11 cellular contexts compared by ENCODE assay signal in genomic region chr22:23225337-23225723, GRCh38. TPM values are rescaled to one million over a fixed set of nuclear protein-coding genes. Genes with fewer than 3 reads are reported as not detected.
A peak's percentile ranks its signal among the peaks of the same experiment; 100 is the strongest.
DNase-seq lines count a peak whose midpoint lies in the region; ATAC-seq, FAIRE-seq and TF ChIP-seq lines count a peak whose summit lies in the region.
"Had no signal": no experiment of that assay in that cellular context is flagged by ENCODE, and none has a peak within 500 bp of the region (broad histone marks: within the 10 kb centered on the region; RNA-seq: fewer than 3 reads in every experiment).

No MANE protein-coding gene starts in this region.

- TF ChIP-seq POLR2A in K562 (conservative IDR thresholded peaks at IDR 0.05) (no peak), tibial nerve (IDR thresholded peaks at IDR 0.05) (no peak)

- in situ Hi-C loops in K562 (cut with MboI) = no loop called here

- H4K20me1 ChIP-seq in K562 (replicated peaks; ENCODE audit: control insufficient read depth, insufficient read depth, low read length) = peaks cover 50% of the 10 kb centered on the region
- peaks cover 56% of the 10 kb centered on the region for H4K20me1 ChIP-seq in hepatocyte (ENCODE audit: insufficient read depth, poor library complexity, severe bottlenecking)

- H3K4me2 ChIP-seq in K562 (ENCODE audit: insufficient read depth, low read length) (no peak overlapping the region), hepatocyte (no peak overlapping the region)

- intact Hi-C loops in K562 (cut with micrococcal nuclease) (no loop called here), mucosa of descending colon (cut with DNase I, micrococcal nuclease) (no loop called here)

- H3K36me3 Mint-ChIP-seq in activated T-cell treated with anti-CD3 and anti-CD28 coated beads, Interleukin-2, amount 50 U/mL, for 72 hours (ENCODE audit: insufficient read depth in 2 of 2) = peaks cover 19% of the 10 kb centered on the region in 2 donors

- H3K4me1 Mint-ChIP-seq in activated T-cell treated with anti-CD3 and anti-CD28 coated beads, Interleukin-2, amount 50 U/mL, for 72 hours (ENCODE audit: low read depth) = peaks cover 70% of the 10 kb centered on the region

- H3K9me3 Mint-ChIP-seq in activated T-cell treated with anti-CD3 and anti-CD28 coated beads, Interleukin-2, amount 50 U/mL, for 72 hours = peaks cover 6 to 7% of the 10 kb centered on the region in 2 donors

- TF ChIP-seq EP300 in K562 (IDR thresholded peaks at IDR 0.05; ENCODE audit: low read length) (no peak), tibial nerve (IDR thresholded peaks at IDR 0.05) (no peak)

- peak overlapping the region; percentile 61 to 76 for H3K4me3 Mint-ChIP-seq in activated T-cell treated with anti-CD3 and anti-CD28 coated beads, Interleukin-2, amount 50 U/mL, for 72 hours

- H3K36me3 ChIP-seq in K562 (ENCODE audit: control insufficient read depth, insufficient read depth, low read length) (peaks cover 7% of the 10 kb centered on the region; the same call in 2 of the 3 replicates), mucosa of descending colon (ENCODE audit: low read depth) (no peaks in the 10 kb centered on the region), tibial nerve (peaks cover 0 to 5% (median 0%) of the 10 kb centered on the region in 3 donors), hepatocyte (replicated peaks; ENCODE audit: insufficient read depth, low read depth) (no peaks in the 10 kb centered on the region)

- FAIRE-seq in K562 (lab: Jason Lieb, UNC) = no peak

- H3K27ac ChIP-seq in K562 (ENCODE audit: extremely low read depth, low read depth, low read length) (no peak overlapping the region), tibial nerve (peak overlapping the region in 3 of 4 donors; percentile 21 to 82 (median 79)), hepatocyte (no peak overlapping the region)

- 86% methylated on average over 10 of the region's 10 CpGs for WGBS in K562 (ENCODE audit: insufficient coverage, low coverage, missing lambda C conversion rate)
- whole genome bisulfite sequencing in tibial nerve, 2 donors = 76 to 86% methylated on average over 8 to 10 of the region's 10 CpGs
- WGBS in hepatocyte (ENCODE audit: low lambda C conversion rate, missing lambda C conversion rate) = 85% methylated on average over 10 of the region's 10 CpGs

- TF ChIP-seq RAD21 in K562 (CRISPR knock-in tag; conservative IDR thresholded peaks at IDR 0.05 in 1 of 2, IDR thresholded peaks at IDR 0.05 in 1 of 2) = no peak

- no peaks in the 10 kb centered on the region for H3K9me2 ChIP-seq in hepatocyte (replicated peaks; ENCODE audit: insufficient read depth)

- no peaks in the 10 kb centered on the region for H3K27me3 Mint-ChIP-seq in activated T-cell treated with anti-CD3 and anti-CD28 coated beads, Interleukin-2, amount 50 U/mL, for 72 hours (ENCODE audit: low read depth)

- H3K4me1 ChIP-seq in K562 (replicated peaks in 1 of 2; ENCODE audit: control insufficient read depth in 2 of 2, insufficient read depth in 2 of 2, low read length in 2 of 2) = peaks cover 53 to 56% of the 10 kb centered on the region in 2 experiments
- H3K4me1 ChIP-seq in mucosa of descending colon (ENCODE audit: low read depth) = peaks cover 47% of the 10 kb centered on the region
- H3K4me1 ChIP-seq in tibial nerve = peaks cover 0 to 67% (median 36%) of the 10 kb centered on the region in 4 donors
- peaks cover 27% of the 10 kb centered on the region for H3K4me1 ChIP-seq in hepatocyte (ENCODE audit: insufficient read depth)

- H3K27ac Mint-ChIP-seq in activated T-cell treated with anti-CD3 and anti-CD28 coated beads, Interleukin-2, amount 50 U/mL, for 72 hours = peak overlapping the region; percentile 96

- H3K9me3 ChIP-seq in K562 (replicated peaks; ENCODE audit: control insufficient read depth, insufficient read depth, low read depth, low read length) (no peaks in the 10 kb centered on the region), mucosa of descending colon (peaks cover 12% of the 10 kb centered on the region), tibial nerve (peaks cover 0 to 20% (median 6%) of the 10 kb centered on the region in 4 donors), hepatocyte (ENCODE audit: low read depth) (peaks cover 5% of the 10 kb centered on the region)

- H3K9ac ChIP-seq in K562 (ENCODE audit: insufficient read depth in 1 of 2, low read depth in 2 of 2, low read length in 2 of 2) = peak overlapping the region in 1 of 2 experiments; percentile 10; a peak in 2 of 4 replicates

- H3K4me3 ChIP-seq in K562 (no peak overlapping the region), mucosa of descending colon (no peak overlapping the region), tibial nerve (no peak overlapping the region), hepatocyte (no peak overlapping the region)

- CTCF ChIA-PET in K562 (lab: Yijun Ruan, JAX; ENCODE audit: low intra/inter-chr PET ratio) = interaction anchor here (0.6 kb wide), 1 partner anchor 421 kb away, joined by 3 read pairs; no protein-coding TSS in a partner anchor

- DNase-seq in activated T-cell treated with anti-CD3 and anti-CD28 coated beads, Interleukin-2, amount 50 U/mL, for 72 hours = no peak
- DNase-seq in activated T-cell treated with anti-CD3 and anti-CD28 coated beads for 4 hours = no peak
- DNase-seq in K562 (ENCODE audit: extremely low read depth in 1 of 4, low spot score in 3 of 4) = peak in 3 of 4 experiments; percentile 54 to 59 (median 55)
- DNase-seq in mucosa of descending colon = peak in 1 of 3 donors; percentile 42
- DNase-seq in tibial nerve (ENCODE audit: low spot score in 2 of 2) = no peak
- DNase-seq in hepatocyte (ENCODE audit: low spot score) = no peak
- no peak for DNase-seq in stimulated activated CD4-positive, alpha-beta T cell treated with anti-CD3 and anti-CD28 coated beads, Interleukin-4, amount 100 ng/mL, for 4 hours
- DNase-seq: activated gamma-delta T cell; NCI-H526 treated with DMSO at 0.1 percent for 48 hours; stimulated activated CD4-positive, alpha-beta T cell treated with anti-CD3 and anti-CD28 coated beads, Interleukin-1b, Interleukin-23, amount 100 ng/mL, for 48 hours had no signal

- H3K9me1 ChIP-seq in K562 (ENCODE audit: control insufficient read depth, insufficient read depth, low read length) = peaks cover 34% of the 10 kb centered on the region

- H3K27me3 ChIP-seq in K562 (ENCODE audit: control insufficient read depth in 2 of 2, insufficient read depth in 2 of 2, low read length in 2 of 2) (no peaks in the 10 kb centered on the region), tibial nerve (no peaks in the 10 kb centered on the region), hepatocyte (no peaks in the 10 kb centered on the region)

- no peak for ATAC-seq in activated T-cell treated with anti-CD3 and anti-CD28 coated beads, Interleukin-2, amount 50 U/mL, for 72 hours (replicated peaks in 1 of 2)
- ATAC-seq in K562 (no peak), mucosa of descending colon (peak; percentile 3), HG03095 (IDR thresholded peaks at IDR 0.05; ENCODE audit: unreplicated experiment) (no peak)

- POLR2A ChIA-PET in K562 (lab: Yijun Ruan, JAX) = interaction anchor here (0.6 to 86.5 kb wide), 7 partner anchors 22 to 455 kb away, joined by 3 to 3476 read pairs (median 5); partner anchors contain the start of genes BCR and RAB36

- TF ChIP-seq CTCF in K562 (IDR thresholded peaks at IDR 0.05 in 2 of 3, conservative IDR thresholded peaks at IDR 0.05 in 1 of 3; ENCODE audit: insufficient read depth in 2 of 3, low read depth in 1 of 3, low read length in 3 of 3) = no peak
- no peak for TF ChIP-seq CTCF in mucosa of descending colon (IDR thresholded peaks at IDR 0.05)
- TF ChIP-seq CTCF in tibial nerve (IDR thresholded peaks at IDR 0.05) = no peak
- no peak for TF ChIP-seq CTCF in hepatocyte (IDR thresholded peaks at IDR 0.05; ENCODE audit: poor library complexity)

- H3K79me2 ChIP-seq in K562 (ENCODE audit: control insufficient read depth, insufficient read depth, low read length) (peaks cover 98% of the 10 kb centered on the region), hepatocyte (peaks cover 100% of the 10 kb centered on the region)

- BruUV-seq in K562 (replicated peaks; lab: Mats Ljungman, UMichigan) = no TSS peak

- H2AFZ ChIP-seq in K562 (ENCODE audit: low read depth, low read length) = no peak overlapping the region
- no peak overlapping the region for H2AFZ ChIP-seq in hepatocyte

TF ChIP-seq in K562, 482 proteins besides CTCF, POLR2A, EP300 and RAD21 (continues in another document):
- TF ChIP-seq NR3C1 (CRISPR knock-in tag; IDR thresholded peaks at IDR 0.05) (no peak), NCOA6 (IDR thresholded peaks at IDR 0.05) (no peak)
- TF ChIP-seq, protein P1, sequence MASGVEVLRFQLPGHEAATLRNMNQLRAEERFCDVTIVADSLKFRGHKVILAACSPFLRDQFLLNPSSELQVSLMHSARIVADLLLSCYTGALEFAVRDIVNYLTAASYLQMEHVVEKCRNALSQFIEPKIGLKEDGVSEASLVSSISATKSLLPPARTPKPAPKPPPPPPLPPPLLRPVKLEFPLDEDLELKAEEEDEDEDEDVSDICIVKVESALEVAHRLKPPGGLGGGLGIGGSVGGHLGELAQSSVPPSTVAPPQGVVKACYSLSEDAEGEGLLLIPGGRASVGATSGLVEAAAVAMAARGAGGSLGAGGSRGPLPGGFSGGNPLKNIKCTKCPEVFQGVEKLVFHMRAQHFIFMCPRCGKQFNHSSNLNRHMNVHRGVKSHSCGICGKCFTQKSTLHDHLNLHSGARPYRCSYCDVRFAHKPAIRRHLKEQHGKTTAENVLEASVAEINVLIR (CRISPR knock-in tag; IDR thresholded peaks at IDR 0.05) = no peak

RNA-seq across cellular contexts. Expression of gene BCR, which starts 45.0 kb away (rescaled TPM):
- 10 to 100 TPM; 40.3 to 50.0 TPM for total RNA-seq in activated T-cell treated with anti-CD3 and anti-CD28 coated beads, Interleukin-2, amount 50 U/mL, for 72 hours
- total RNA-seq in K562 (2011; cell fraction: chromatin; rRNA removed; ENCODE audit: low replicate concordance) = 234 and 446 TPM in 2 replicates
- total RNA-seq in K562 (2011; cell fraction: nucleolus; rRNA removed) = 279 and 314 TPM in 2 replicates
- 196 and 222 TPM in 2 replicates for total RNA-seq in K562 (2011; cell fraction: nucleoplasm; rRNA removed)
- total RNA-seq in K562 (2014; rRNA removed) (81.7 and 100 TPM in 2 replicates), K562 (2014; rRNA removed; fragmentation: Illumina TruSeq; extraction: Trizol) (27.5 and 45.6 TPM in 2 replicates), K562 (2015; rRNA removed; fragmentation: Illumina TruSeq; extraction: Trizol) (65.7 and 68.4 TPM in 2 replicates), K562 (2021) (144 and 150 TPM in 2 replicates), mucosa of descending colon (10 to 100 TPM; 43.6 to 56.0 (median 49.5) TPM), tibial nerve (100 to 1,000 TPM in 3 of 4 donors, 10 to 100 TPM in 1; 99.0 to 174 (median 120) TPM), hepatocyte (42.2 and 50.4 TPM in 2 replicates)
- polyA plus RNA-seq in K562 (2011; rRNA removed) (20.9 and 36.8 TPM in 2 replicates), K562 (2014; fragmentation: Illumina TruSeq; extraction: Trizol) (45.8 and 60.4 TPM in 2 replicates), K562 (2014; fragmentation: Nextera tagmentation; extraction: Ambion mirVana) (under 1 TPM; 0.41 to 0.70 TPM), K562 (2014; rRNA removed) (34.9 and 36.1 TPM in 2 replicates), hepatocyte (38.8 and 41.3 TPM in 2 replicates)
- 26.4 and 31.1 TPM in 2 replicates for polyA plus RNA-seq in K562 (2011; cell fraction: cytosol; rRNA removed)
- 57.9 and 76.9 TPM in 2 replicates for polyA plus RNA-seq in K562 (2011; cell fraction: nucleus; rRNA removed)
- 73.9 and 75.3 TPM in 2 replicates for polyA plus RNA-seq in K562 (2012)
- polyA minus RNA-seq in K562 (2011; rRNA and poly(A)+ RNA removed) = 113 and 124 TPM in 2 replicates
- polyA minus RNA-seq in K562 (2011; cell fraction: cytosol; rRNA and poly(A)+ RNA removed) = 132 and 181 TPM in 2 replicates
- polyA minus RNA-seq in K562 (2011; cell fraction: nucleus; rRNA and poly(A)+ RNA removed) = 138 and 300 TPM in 2 replicates

Comparison
In these comparisons a context has a peak if more than half of its experiments do, and no peak if none do; other contexts are left out.
1. DNase-seq: peak in K562 (3 of 4); none in activated T-cell treated with anti-CD3 and anti-CD28 coated beads, Interleukin-2, amount 50 U/mL, for 72 hours (0 of 2), activated T-cell treated with anti-CD3 and anti-CD28 coated beads for 4 hours (single experiment), tibial nerve (0 of 2), hepatocyte (single experiment) and stimulated activated CD4-positive, alpha-beta T cell treated with anti-CD3 and anti-CD28 coated beads, Interleukin-4, amount 100 ng/mL, for 4 hours (0 of 2).
2. H3K27ac ChIP-seq: peak in tibial nerve (3 of 4); none in K562 (single experiment) and hepatocyte (single experiment).